In the genomic region with DNA sequence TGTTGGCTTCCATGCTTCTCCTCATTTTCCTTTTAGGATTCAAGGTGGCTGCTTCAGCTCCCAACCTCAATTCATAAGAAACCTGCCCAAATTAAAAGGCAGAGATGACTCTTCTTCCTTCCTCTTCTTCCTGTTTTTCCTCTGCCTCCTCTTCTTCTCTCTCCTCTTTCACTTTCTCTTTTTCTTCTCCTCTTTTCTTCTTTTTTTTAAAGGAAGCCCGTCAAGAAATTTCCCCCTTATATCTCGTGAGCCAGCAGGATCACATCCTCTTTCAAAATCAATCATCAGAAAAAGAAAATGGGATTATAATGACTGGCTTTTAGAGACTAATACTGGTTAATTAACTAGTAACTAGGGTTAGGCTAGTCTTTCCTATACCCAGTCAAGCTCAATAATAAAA, we compare ENCODE assay signal across 15 cellular contexts.
DNase-seq lines count a peak whose midpoint lies in the region; ATAC-seq and TF ChIP-seq lines count a peak whose summit lies in the region.
"Had no signal": no experiment of that assay in that cellular context is flagged by ENCODE, and none has a peak within 500 bp of the region (broad histone marks: within the 10 kb centered on the region; RNA-seq: fewer than 3 reads in every experiment).

No MANE protein-coding gene starts in this region.

- DNase-seq in activated naive CD8-positive, alpha-beta T cell treated with anti-CD3 and anti-CD28 coated beads, Interleukin-2, amount 50 U/mL, for 24 hours = no peak
- DNase-seq in stimulated activated naive CD8-positive, alpha-beta T cell treated with anti-CD3 and anti-CD28 coated beads, Interleukin-15, amount 100 ng/mL, for 72 hours = no peak
- DNase-seq in brain microvascular endothelial cell = no peak
- no peak for DNase-seq in occipital lobe (lab: John Stamatoyannopoulos, UW)
- DNase-seq: amygdala, EL, erythroblast, left colon, tibial artery had no signal

- peak overlapping the region; percentile 54 for H3K27ac Mint-ChIP-seq in activated naive CD8-positive, alpha-beta T cell
- no peak overlapping the region for H3K27ac Mint-ChIP-seq in activated naive CD8-positive, alpha-beta T cell treated with anti-CD3 and anti-CD28 coated beads, Interleukin-2, amount 50 U/mL, for 24 hours
- H3K27ac Mint-ChIP-seq in activated T-helper 17 cell treated with anti-CD3 and anti-CD28 coated beads, Interleukin-2, amount 50 U/mL, for 72 hours = peak overlapping the region; percentile 89
- peak overlapping the region; percentile 30 to 87 for H3K27ac Mint-ChIP-seq in stimulated activated naive CD8-positive, alpha-beta T cell treated with anti-CD3 and anti-CD28 coated beads, Interleukin-15, amount 100 ng/mL, for 72 hours

- H3K27ac ChIP-seq in brain microvascular endothelial cell = no peak overlapping the region
- H3K27ac ChIP-seq: C4-2B, tibial artery had no signal

- peaks cover 2% of the 10 kb centered on the region for H3K36me3 Mint-ChIP-seq in activated naive CD8-positive, alpha-beta T cell
- H3K36me3 Mint-ChIP-seq in activated naive CD8-positive, alpha-beta T cell treated with anti-CD3 and anti-CD28 coated beads, Interleukin-2, amount 50 U/mL, for 24 hours (ENCODE audit: low read depth) = no peaks in the 10 kb centered on the region
- no peaks in the 10 kb centered on the region for H3K36me3 Mint-ChIP-seq in activated T-helper 17 cell treated with anti-CD3 and anti-CD28 coated beads, Interleukin-2, amount 50 U/mL, for 72 hours (ENCODE audit: low read depth)

- no peaks in the 10 kb centered on the region for H3K27me3 Mint-ChIP-seq in activated naive CD8-positive, alpha-beta T cell
- no peaks in the 10 kb centered on the region for H3K27me3 Mint-ChIP-seq in activated naive CD8-positive, alpha-beta T cell treated with anti-CD3 and anti-CD28 coated beads, Interleukin-2, amount 50 U/mL, for 24 hours
- H3K27me3 Mint-ChIP-seq in activated T-helper 17 cell treated with anti-CD3 and anti-CD28 coated beads, Interleukin-2, amount 50 U/mL, for 72 hours = no peaks in the 10 kb centered on the region
- no peaks in the 10 kb centered on the region for H3K27me3 Mint-ChIP-seq in stimulated activated naive CD8-positive, alpha-beta T cell treated with anti-CD3 and anti-CD28 coated beads, Interleukin-15, amount 100 ng/mL, for 72 hours

- no peak for ATAC-seq in activated naive CD8-positive, alpha-beta T cell treated with anti-CD3 and anti-CD28 coated beads, Interleukin-2, amount 50 U/mL, for 24 hours
- ATAC-seq in HG02610 (IDR thresholded peaks at IDR 0.05; ENCODE audit: unreplicated experiment) (peak; percentile 35), GM19463 (IDR thresholded peaks at IDR 0.05; ENCODE audit: unreplicated experiment) (no peak)
- ATAC-seq in activated T-helper 17 cell treated with anti-CD3 and anti-CD28 coated beads, Interleukin-2, amount 50 U/mL, for 72 hours (replicated peaks) = no peak
- no peak for ATAC-seq in stimulated activated naive CD8-positive, alpha-beta T cell treated with anti-CD3 and anti-CD28 coated beads, Interleukin-15, amount 100 ng/mL, for 72 hours
- ATAC-seq: left colon, Right ventricle myocardium inferior had no signal

- in situ Hi-C loops in brain microvascular endothelial cell (cut with HindIII; ENCODE audit: low pct_ligation_motif_present, low sequenced_read_pairs) = no loop called here

- no peak for TF ChIP-seq CTCF in brain microvascular endothelial cell (IDR thresholded peaks at IDR 0.05; ENCODE audit: low read depth, low read length, missing control alignments)

- no peaks in the 10 kb centered on the region for H3K36me3 ChIP-seq in brain microvascular endothelial cell (replicated peaks)
- H3K36me3 ChIP-seq: tibial artery had no signal

- H3K4me3 Mint-ChIP-seq in activated naive CD8-positive, alpha-beta T cell = no peak overlapping the region
- no peak overlapping the region for H3K4me3 Mint-ChIP-seq in activated naive CD8-positive, alpha-beta T cell treated with anti-CD3 and anti-CD28 coated beads, Interleukin-2, amount 50 U/mL, for 24 hours
- peak overlapping the region; percentile 58 for H3K4me3 Mint-ChIP-seq in activated T-helper 17 cell treated with anti-CD3 and anti-CD28 coated beads, Interleukin-2, amount 50 U/mL, for 72 hours
- peak overlapping the region; percentile 53 to 60 for H3K4me3 Mint-ChIP-seq in stimulated activated naive CD8-positive, alpha-beta T cell treated with anti-CD3 and anti-CD28 coated beads, Interleukin-15, amount 100 ng/mL, for 72 hours

- H3K27me3 ChIP-seq in brain microvascular endothelial cell (replicated peaks) = no peaks in the 10 kb centered on the region
- H3K27me3 ChIP-seq: tibial artery had no signal

- no peaks in the 10 kb centered on the region for H3K9me3 Mint-ChIP-seq in activated naive CD8-positive, alpha-beta T cell (ENCODE audit: low read depth)
- H3K9me3 Mint-ChIP-seq in activated naive CD8-positive, alpha-beta T cell treated with anti-CD3 and anti-CD28 coated beads, Interleukin-2, amount 50 U/mL, for 24 hours = no peaks in the 10 kb centered on the region
- H3K9me3 Mint-ChIP-seq in activated T-helper 17 cell treated with anti-CD3 and anti-CD28 coated beads, Interleukin-2, amount 50 U/mL, for 72 hours = no peaks in the 10 kb centered on the region
- no peaks in the 10 kb centered on the region for H3K9me3 Mint-ChIP-seq in stimulated activated naive CD8-positive, alpha-beta T cell treated with anti-CD3 and anti-CD28 coated beads, Interleukin-15, amount 100 ng/mL, for 72 hours

- H3K4me3 ChIP-seq in brain microvascular endothelial cell (ENCODE audit: low read depth, low read length) = no peak overlapping the region
- H3K4me3 ChIP-seq: tibial artery had no signal

- H3K4me1 Mint-ChIP-seq in activated naive CD8-positive, alpha-beta T cell (ENCODE audit: low read depth) = peaks cover 10% of the 10 kb centered on the region
- H3K4me1 Mint-ChIP-seq in activated naive CD8-positive, alpha-beta T cell treated with anti-CD3 and anti-CD28 coated beads, Interleukin-2, amount 50 U/mL, for 24 hours = peaks cover 5% of the 10 kb centered on the region
- H3K4me1 Mint-ChIP-seq in activated T-helper 17 cell treated with anti-CD3 and anti-CD28 coated beads, Interleukin-2, amount 50 U/mL, for 72 hours = no peaks in the 10 kb centered on the region
- H3K4me1 Mint-ChIP-seq in stimulated activated naive CD8-positive, alpha-beta T cell treated with anti-CD3 and anti-CD28 coated beads, Interleukin-15, amount 100 ng/mL, for 72 hours = peaks cover 15% of the 10 kb centered on the region

Comparison
In these comparisons a context has a peak if more than half of its experiments do, and no peak if none do; other contexts are left out.
1. H3K4me3 Mint-ChIP-seq: peak in activated T-helper 17 cell treated with anti-CD3 and anti-CD28 coated beads, Interleukin-2, amount 50 U/mL, for 72 hours (single experiment) and stimulated activated naive CD8-positive, alpha-beta T cell treated with anti-CD3 and anti-CD28 coated beads, Interleukin-15, amount 100 ng/mL, for 72 hours (2 of 2); none in activated naive CD8-positive, alpha-beta T cell (single experiment) and activated naive CD8-positive, alpha-beta T cell treated with anti-CD3 and anti-CD28 coated beads, Interleukin-2, amount 50 U/mL, for 24 hours (single experiment).